In genomic region chr5:132495063-132495671, GRCh38 we compare ENCODE assay signal across 8 cellular contexts. TPM values are rescaled to one million over a fixed set of nuclear protein-coding genes. Genes with fewer than 3 reads are reported as not detected.
DNase-seq lines count a peak whose midpoint lies in the region; ATAC-seq and TF ChIP-seq lines count a peak whose summit lies in the region.

No MANE protein-coding gene starts in this region.

- H3K27me3 Mint-ChIP-seq in activated naive CD4-positive, alpha-beta T cell treated with anti-CD3 and anti-CD28 coated beads for 36 hours (ENCODE audit: low read depth), result no peaks in the 10 kb centered on the region
- no peaks in the 10 kb centered on the region for H3K27me3 Mint-ChIP-seq in mesothelial cell of epicardium (ENCODE audit: low read depth)

- no peak for ATAC-seq in upper lobe of left lung (ENCODE audit: low FRiP score in 2 of 2)
- ATAC-seq in GM21367 (IDR thresholded peaks at IDR 0.05; ENCODE audit: unreplicated experiment), result no peak

- TF ChIP-seq CTCF in brain microvascular endothelial cell (IDR thresholded peaks at IDR 0.05; ENCODE audit: low read depth, low read length, missing control alignments) (no peak), mesothelial cell of epicardium (IDR thresholded peaks at IDR 0.05; ENCODE audit: unreplicated experiment) (no peak), upper lobe of left lung (IDR thresholded peaks at IDR 0.05) (no peak)

- H3K27me3 ChIP-seq in brain microvascular endothelial cell (replicated peaks) (no peaks in the 10 kb centered on the region), upper lobe of left lung (no peaks in the 10 kb centered on the region)

- no peaks in the 10 kb centered on the region for H3K9me3 ChIP-seq in upper lobe of left lung

- 58% methylated on average over 10 to 11 of the region's 11 CpGs for WGBS in upper lobe of left lung, 2 donors

- TF ChIP-seq POLR2A in upper lobe of left lung (IDR thresholded peaks at IDR 0.05), result no peak

- H3K4me1 ChIP-seq in upper lobe of left lung, result peaks cover 40 to 55% (median 45%) of the 10 kb centered on the region in 4 donors

- DNase-seq in activated naive CD4-positive, alpha-beta T cell treated with anti-CD3 and anti-CD28 coated beads for 36 hours, result peak; percentile 72
- DNase-seq in activated naive CD4-positive, alpha-beta T cell treated with anti-CD3 and anti-CD28 coated beads, Interleukin-2, amount 50 U/mL, for 16 hours, result no peak
- DNase-seq in brain microvascular endothelial cell (no peak), mesothelial cell of epicardium (ENCODE audit: low spot score in 2 of 2, unreplicated experiment in 2 of 2) (peak in 1 of 2 experiments; percentile 38), upper lobe of left lung (no peak), NCI-H510A treated with DMSO at 0.1 percent for 48 hours (lab: John Stamatoyannopoulos, UW) (no peak), NCI-H82 (lab: John Stamatoyannopoulos, UW) (no peak)

- H3K4me3 Mint-ChIP-seq in activated naive CD4-positive, alpha-beta T cell treated with anti-CD3 and anti-CD28 coated beads for 36 hours, result peak overlapping the region; percentile 84
- peak overlapping the region; percentile 83 for H3K4me3 Mint-ChIP-seq in mesothelial cell of epicardium

- H3K36me3 ChIP-seq in brain microvascular endothelial cell (replicated peaks), result no peaks in the 10 kb centered on the region
- H3K36me3 ChIP-seq in upper lobe of left lung, result no peaks in the 10 kb centered on the region

- no peaks in the 10 kb centered on the region for H3K36me3 Mint-ChIP-seq in activated naive CD4-positive, alpha-beta T cell treated with anti-CD3 and anti-CD28 coated beads for 36 hours (ENCODE audit: low read depth)
- no peaks in the 10 kb centered on the region for H3K36me3 Mint-ChIP-seq in mesothelial cell of epicardium

- peak overlapping the region; percentile 91 for H3K27ac Mint-ChIP-seq in activated naive CD4-positive, alpha-beta T cell treated with anti-CD3 and anti-CD28 coated beads for 36 hours
- H3K27ac Mint-ChIP-seq in mesothelial cell of epicardium, result peak overlapping the region; percentile 94

- H3K27ac ChIP-seq in brain microvascular endothelial cell (peak overlapping the region; percentile 84), upper lobe of left lung (peak overlapping the region; percentile 98 to 99 (median 98))

- TF ChIP-seq EP300 in upper lobe of left lung (IDR thresholded peaks at IDR 0.05), result no peak

- no peaks in the 10 kb centered on the region for H3K9me3 Mint-ChIP-seq in activated naive CD4-positive, alpha-beta T cell treated with anti-CD3 and anti-CD28 coated beads for 36 hours
- no peaks in the 10 kb centered on the region for H3K9me3 Mint-ChIP-seq in mesothelial cell of epicardium

- CTCF ChIA-PET in activated naive CD4-positive, alpha-beta T cell treated with anti-CD3 and anti-CD28 coated beads for 36 hours (lab: Charles Lee), result interaction anchor here (1.0 to 13.3 kb wide), 6 partner anchors 70 to 257 kb away, joined by 3 to 466 read pairs (median 42); no protein-coding TSS in a partner anchor

- H3K4me3 ChIP-seq in brain microvascular endothelial cell (ENCODE audit: low read depth, low read length) (peak overlapping the region; percentile 65), upper lobe of left lung (peak overlapping the region in 3 of 4 donors; percentile 69 to 83 (median 72))

- intact Hi-C loops in activated naive CD4-positive, alpha-beta T cell treated with anti-CD3 and anti-CD28 coated beads for 36 hours (cut with micrococcal nuclease), result loop anchor here (1.0 to 10.0 kb wide), 4 partner anchors 84 to 1110 kb away; partner anchors contain the start of gene FNIP1

- in situ Hi-C loops in brain microvascular endothelial cell (cut with HindIII; ENCODE audit: low pct_ligation_motif_present, low sequenced_read_pairs), result no loop called here

- peaks cover 56% of the 10 kb centered on the region for H3K4me1 Mint-ChIP-seq in activated naive CD4-positive, alpha-beta T cell treated with anti-CD3 and anti-CD28 coated beads for 36 hours (ENCODE audit: low read depth)
- peaks cover 26% of the 10 kb centered on the region for H3K4me1 Mint-ChIP-seq in mesothelial cell of epicardium

RNA-seq across cellular contexts. Expression of gene IRF1, which starts 4.6 kb away (rescaled TPM):
- total RNA-seq in activated naive CD4-positive, alpha-beta T cell treated with anti-CD3 and anti-CD28 coated beads for 36 hours, result 10 to 100 TPM; 84.3 to 88.4 TPM
- total RNA-seq in mesothelial cell of epicardium, result 33.1 to 35.6 TPM (median 33.3 TPM) in 3 replicates
- total RNA-seq in upper lobe of left lung, result 10 to 100 TPM; 42.1 to 94.3 (median 79.3) TPM

RNA-seq across cellular contexts. Expression of gene IL5, which starts 48.2 kb away (rescaled TPM):
- not detected for total RNA-seq in activated naive CD4-positive, alpha-beta T cell treated with anti-CD3 and anti-CD28 coated beads for 36 hours
- not detected in 3 replicates for total RNA-seq in mesothelial cell of epicardium
- 1 to 10 TPM in 1 of 6 donors, not detected in 5; 1.2 TPM for total RNA-seq in upper lobe of left lung
